Comparison of ENCODE assay signal across 20 cellular contexts in genomic region chr7:29344334-29344978, GRCh38.
DNase-seq lines count a peak whose midpoint lies in the region; ATAC-seq, FAIRE-seq and TF ChIP-seq lines count a peak whose summit lies in the region.
"Had no signal": no experiment of that assay in that cellular context is flagged by ENCODE, and none has a peak within 500 bp of the region (broad histone marks: within the 10 kb centered on the region; RNA-seq: fewer than 3 reads in every experiment).

No MANE protein-coding gene starts in this region.

- no peak overlapping the region for H3K4me3 ChIP-seq in BLaER1 treated with 17β-estradiol and CSF1 and Interleukin-3, amounts not matched to agents 10 nM and 100 nM
- H3K4me3 ChIP-seq in Karpas-422 (ENCODE audit: low read length) (no peak overlapping the region), upper lobe of left lung (no peak overlapping the region)

- H3K9me3 ChIP-seq in BLaER1 treated with 17β-estradiol and CSF1 and Interleukin-3, amounts not matched to agents 10 nM and 100 nM (replicated peaks in 1 of 11): no peaks in the 10 kb centered on the region
- H3K9me3 ChIP-seq in Karpas-422 (ENCODE audit: low read length) (no peaks in the 10 kb centered on the region), upper lobe of left lung (no peaks in the 10 kb centered on the region)

- ATAC-seq in esophagus mucosa: peak; percentile 67
- ATAC-seq in upper lobe of left lung (ENCODE audit: low FRiP score in 2 of 2): no peak
- ATAC-seq: CD8-positive, alpha-beta T cell had no signal

- WGBS in upper lobe of left lung, 2 donors: 91 to 100% methylated on average over 3 to 4 of the region's 4 CpGs

- no peak overlapping the region for H3K9ac ChIP-seq in BLaER1 treated with 17β-estradiol and CSF1 and Interleukin-3, amounts not matched to agents 10 nM and 100 nM
- H3K9ac ChIP-seq in Karpas-422 (ENCODE audit: low read length): no peak overlapping the region; the same call in 1 of the 2 replicates

- DNase-seq in Karpas-422 (no peak), urothelium cell line (ENCODE audit: low spot score) (no peak), NCI-H748 treated with DMSO at 0.1 percent for 48 hours (lab: John Stamatoyannopoulos, UW) (no peak), upper lobe of left lung (no peak)
- no peak for DNase-seq in activated CD4-positive, alpha-beta T cell treated with anti-CD3 and anti-CD28 coated beads, Interleukin-2, amount 50 U/mL, for 4 hours
- DNase-seq: ACHN; CD8-positive, alpha-beta T cell; COR-L47; DMS153; DMS79 treated with DMSO at 0.1 percent for 48 hours; EL; GOT3; H9; IMR-90 had no signal

- H3K27me3 ChIP-seq in BLaER1 treated with 17β-estradiol and CSF1 and Interleukin-3, amounts not matched to agents 10 nM and 100 nM: peaks cover 0 to 43% (median 0%) of the 10 kb centered on the region in 11 experiments; a peak in 4 of 22 replicates
- H3K27me3 ChIP-seq in Karpas-422 (ENCODE audit: low read length) (no peaks in the 10 kb centered on the region), upper lobe of left lung (no peaks in the 10 kb centered on the region)

- H3K4me2 ChIP-seq in BLaER1 treated with 17β-estradiol and CSF1 and Interleukin-3, amounts not matched to agents 10 nM and 100 nM: peak overlapping the region in 9 of 11 experiments; percentile 59 to 82 (median 70); a peak in 17 of 22 replicates
- H3K4me2 ChIP-seq in Karpas-422 (ENCODE audit: low read depth, low read length, poor library complexity, severe bottlenecking): peak overlapping the region; percentile 6

- TF ChIP-seq POLR2A in upper lobe of left lung (IDR thresholded peaks at IDR 0.05): no peak

- no peaks in the 10 kb centered on the region for H3K36me3 ChIP-seq in BLaER1 treated with 17β-estradiol and CSF1 and Interleukin-3, amounts not matched to agents 10 nM and 100 nM
- H3K36me3 ChIP-seq in Karpas-422 (ENCODE audit: insufficient read depth, low read length) (no peaks in the 10 kb centered on the region; the same call in 1 of the 2 replicates), upper lobe of left lung (no peaks in the 10 kb centered on the region)

- H3K9me2 ChIP-seq in Karpas-422 (replicated peaks; ENCODE audit: insufficient read depth, low read length): no peaks in the 10 kb centered on the region

- peak; percentile 48 for FAIRE-seq in urothelium cell line (lab: Jason Lieb, UNC)
- FAIRE-seq: D721Med, G401.6, GM12891 had no signal

- H3K79me2 ChIP-seq in Karpas-422 (ENCODE audit: low read length): no peaks in the 10 kb centered on the region

- H3K27ac ChIP-seq in BLaER1 treated with 17β-estradiol and CSF1 and Interleukin-3, amounts not matched to agents 10 nM and 100 nM: peak overlapping the region in 7 of 11 experiments; percentile 43 to 92 (median 68); a peak in 13 of 22 replicates
- H3K27ac ChIP-seq in Karpas-422 (ENCODE audit: low read length) (peak overlapping the region; percentile 11; the same call in 1 of the 2 replicates), upper lobe of left lung (no peak overlapping the region)
- H3K27ac ChIP-seq: C4-2B had no signal

- TF ChIP-seq CTCF in upper lobe of left lung (IDR thresholded peaks at IDR 0.05): no peak

- peaks cover 21 to 69% (median 58%) of the 10 kb centered on the region in 10 experiments for H3K4me1 ChIP-seq in BLaER1 treated with 17β-estradiol and CSF1 and Interleukin-3, amounts not matched to agents 10 nM and 100 nM
- H3K4me1 ChIP-seq in Karpas-422 (ENCODE audit: low read length) (peaks cover 53% of the 10 kb centered on the region), upper lobe of left lung (peaks cover 0 to 5% (median 2%) of the 10 kb centered on the region in 4 donors)

- TF ChIP-seq EP300 in upper lobe of left lung (IDR thresholded peaks at IDR 0.05): no peak

- no peak overlapping the region for H2AFZ ChIP-seq in Karpas-422 (ENCODE audit: low read length)

- H4K20me1 ChIP-seq in BLaER1 treated with 17β-estradiol and CSF1 and Interleukin-3, amounts not matched to agents 10 nM and 100 nM: no peaks in the 10 kb centered on the region
- no peaks in the 10 kb centered on the region for H4K20me1 ChIP-seq in Karpas-422 (ENCODE audit: insufficient read depth, low read depth, low read length)

Comparison
In these comparisons a context has a peak if more than half of its experiments do, and no peak if none do; other contexts are left out.
1. H3K27ac ChIP-seq: peak in BLaER1 treated with 17β-estradiol and CSF1 and Interleukin-3, amounts not matched to agents 10 nM and 100 nM (7 of 11) and Karpas-422 (single experiment); none in upper lobe of left lung (0 of 4).